11 cellular contexts compared by ENCODE assay signal in genomic region chr12:104290320-104290719, GRCh38. TPM values are rescaled to one million over a fixed set of nuclear protein-coding genes. Genes with fewer than 3 reads are reported as not detected.
DNase-seq lines count a peak whose midpoint lies in the region; ATAC-seq, FAIRE-seq and TF ChIP-seq lines count a peak whose summit lies in the region.
"Had no signal": no experiment of that assay in that cellular context is flagged by ENCODE, and none has a peak within 500 bp of the region (broad histone marks: within the 10 kb centered on the region; RNA-seq: fewer than 3 reads in every experiment).

No MANE protein-coding gene starts in this region.

- H4K20me1 ChIP-seq in K562 (replicated peaks; ENCODE audit: control insufficient read depth, insufficient read depth, low read length) = peaks cover 15% of the 10 kb centered on the region
- peaks cover 19% of the 10 kb centered on the region for H4K20me1 ChIP-seq in neural progenitor cell (ENCODE audit: low read depth)

- H3K79me2 ChIP-seq in K562 (ENCODE audit: control insufficient read depth, insufficient read depth, low read length) = peaks cover 82% of the 10 kb centered on the region
- peaks cover 79% of the 10 kb centered on the region for H3K79me2 ChIP-seq in neural progenitor cell (ENCODE audit: low read depth)

- DNase-seq in AG04450 (ENCODE audit: low read depth, low spot score) (no peak), HFF-Myc (ENCODE audit: extremely low read depth, low read depth) (no peak), K562 (ENCODE audit: extremely low read depth in 1 of 4, low spot score in 3 of 4) (no peak), neural progenitor cell (ENCODE audit: low spot score) (no peak), ureter (ENCODE audit: low spot score) (no peak), NCI-H1092 treated with DMSO at 0.1 percent for 48 hours (lab: John Stamatoyannopoulos, UW) (no peak), NCI-H146 (lab: John Stamatoyannopoulos, UW) (no peak)
- DNase-seq: nucleus accumbens, spleen had no signal

- H3K4me3 ChIP-seq in AG04450 (ENCODE audit: low read depth, low read length) (peak overlapping the region; percentile 92), HFF-Myc (replicated peaks; ENCODE audit: low read depth, low read length) (peak overlapping the region; percentile 68), K562 (no peak overlapping the region), neural progenitor cell (no peak overlapping the region)

- TF ChIP-seq CTCF in AG04450 (IDR thresholded peaks at IDR 0.05; ENCODE audit: low read depth, low read length) = no peak
- TF ChIP-seq CTCF in HFF-Myc (IDR thresholded peaks at IDR 0.05; ENCODE audit: low read depth, low read length, missing control alignments) = no peak
- TF ChIP-seq CTCF in K562 (IDR thresholded peaks at IDR 0.05 in 2 of 3, conservative IDR thresholded peaks at IDR 0.05 in 1 of 3; ENCODE audit: insufficient read depth in 2 of 3, low read depth in 1 of 3, low read length in 3 of 3) = no peak
- no peak for TF ChIP-seq CTCF in neural progenitor cell (IDR thresholded peaks at IDR 0.05)

- no peak overlapping the region for H3K4me3 Mint-ChIP-seq in neural progenitor cell

- H2AFZ ChIP-seq in K562 (ENCODE audit: low read depth, low read length) (no peak overlapping the region), neural progenitor cell (replicated peaks) (no peak overlapping the region)

- H3K4me2 ChIP-seq in K562 (ENCODE audit: insufficient read depth, low read length) (peak overlapping the region; percentile 8; the same call in 1 of the 2 replicates), neural progenitor cell (peak overlapping the region; percentile 91)

- peaks cover 35% of the 10 kb centered on the region for H3F3A ChIP-seq in neural progenitor cell (ENCODE audit: low read depth)

- no peaks in the 10 kb centered on the region for H3K9me3 Mint-ChIP-seq in neural progenitor cell

- no peak overlapping the region for H3K27ac Mint-ChIP-seq in neural progenitor cell

- H3K4me1 ChIP-seq in K562 (replicated peaks in 1 of 2; ENCODE audit: control insufficient read depth in 2 of 2, insufficient read depth in 2 of 2, low read length in 2 of 2) (peaks cover 5 to 12% of the 10 kb centered on the region in 2 experiments; a peak in 4 of 5 replicates), neural progenitor cell (peaks cover 38% of the 10 kb centered on the region)

- no peak for ATAC-seq in K562
- ATAC-seq in GM21717 (IDR thresholded peaks at IDR 0.05; ENCODE audit: unreplicated experiment) = no peak

- H3K9ac ChIP-seq in K562 (ENCODE audit: insufficient read depth in 1 of 2, low read depth in 2 of 2, low read length in 2 of 2) (peak overlapping the region in 1 of 2 experiments; percentile 39; a peak in 1 of 4 replicates), neural progenitor cell (no peak overlapping the region)

- BruUV-seq in K562 (replicated peaks; lab: Mats Ljungman, UMichigan) = no TSS peak

- CTCF ChIA-PET in AG04450 (lab: Charles Lee) = no interaction called here
- CTCF ChIA-PET in K562 (lab: Yijun Ruan, JAX; ENCODE audit: low intra/inter-chr PET ratio) = no interaction called here

- peaks cover 37% of the 10 kb centered on the region for H3K4me1 Mint-ChIP-seq in neural progenitor cell

- H3K27me3 ChIP-seq in AG04450 (ENCODE audit: control insufficient read depth, insufficient read depth, low read length) = no peaks in the 10 kb centered on the region
- no peaks in the 10 kb centered on the region for H3K27me3 ChIP-seq in K562 (ENCODE audit: control insufficient read depth in 2 of 2, insufficient read depth in 2 of 2, low read length in 2 of 2)
- no peaks in the 10 kb centered on the region for H3K27me3 ChIP-seq in neural progenitor cell
- H3K27me3 ChIP-seq: spleen had no signal

- no peak for TF ChIP-seq POLR2A in K562 (conservative IDR thresholded peaks at IDR 0.05)

- in situ Hi-C loops in K562 (cut with MboI) = loop anchor here (10.0 kb wide), 1 partner anchor 76 kb away; the partner anchor contains the start of gene TXNRD1

- H3K9me3 ChIP-seq in AG04450 (ENCODE audit: control insufficient read depth, insufficient read depth, low read length) (no peaks in the 10 kb centered on the region; the same call in 1 of the 2 replicates), K562 (replicated peaks; ENCODE audit: control insufficient read depth, insufficient read depth, low read depth, low read length) (no peaks in the 10 kb centered on the region), neural progenitor cell (ENCODE audit: low read depth) (no peaks in the 10 kb centered on the region)
- H3K9me3 ChIP-seq: spleen had no signal

- WGBS in K562 (ENCODE audit: insufficient coverage, low coverage, missing lambda C conversion rate) = 96% methylated on average over 8 of the region's 8 CpGs

- intact Hi-C loops in K562 (cut with micrococcal nuclease) = no loop called here

- TF ChIP-seq EP300 in K562 (IDR thresholded peaks at IDR 0.05; ENCODE audit: low read length) = no peak

- H3K36me3 Mint-ChIP-seq in neural progenitor cell = peaks cover 27% of the 10 kb centered on the region

- H3K27ac ChIP-seq in AG04450 (ENCODE audit: low read depth, low read length) = no peak overlapping the region
- H3K27ac ChIP-seq in K562 (ENCODE audit: extremely low read depth, low read depth, low read length) = no peak overlapping the region
- no peak overlapping the region for H3K27ac ChIP-seq in neural progenitor cell

- no peaks in the 10 kb centered on the region for H3K27me3 Mint-ChIP-seq in neural progenitor cell (ENCODE audit: insufficient read depth, low read depth)

- no peak for TF ChIP-seq RAD21 in K562 (CRISPR knock-in tag; conservative IDR thresholded peaks at IDR 0.05 in 1 of 2, IDR thresholded peaks at IDR 0.05 in 1 of 2)

- H3K36me3 ChIP-seq in K562 (ENCODE audit: control insufficient read depth, insufficient read depth, low read length) (peaks cover 57% of the 10 kb centered on the region), neural progenitor cell (no peaks in the 10 kb centered on the region)

- H3K9me1 ChIP-seq in K562 (ENCODE audit: control insufficient read depth, insufficient read depth, low read length) = peaks cover 3% of the 10 kb centered on the region

- POLR2A ChIA-PET in AG04450 (lab: Yijun Ruan, JAX) = interaction anchor here (0.9 to 5.1 kb wide), 3 partner anchors 10 to 113 kb away, joined by 3 to 96 read pairs (median 3); no protein-coding TSS in a partner anchor
- POLR2A ChIA-PET in K562 (lab: Yijun Ruan, JAX) = interaction anchor here (4.4 to 9.5 kb wide), 3 partner anchors 8 to 71 kb away, joined by 28 to 104 read pairs (median 67); partner anchors contain the start of gene TXNRD1

- no peak for FAIRE-seq in K562 (lab: Jason Lieb, UNC)
- FAIRE-seq: colon had no signal

TF ChIP-seq in K562, 482 proteins besides CTCF, POLR2A, EP300 and RAD21:
- TF ChIP-seq E2F6 (IDR thresholded peaks at IDR 0.05; ENCODE audit: borderline replicate concordance in 1 of 2, extremely low read depth in 1 of 2, insufficient read depth in 1 of 2, insufficient read length in 1 of 2, low read depth in 1 of 2, low read length in 1 of 2, poor library complexity in 1 of 2, severe bottlenecking in 1 of 2) (no peak), STAT5A (IDR thresholded peaks at IDR 0.05; ENCODE audit: borderline replicate concordance, low read length) (no peak), RBFOX2 (IDR thresholded peaks at IDR 0.05; ENCODE audit: low read depth, low read length) (peak; percentile 62), ZNF436 (CRISPR knock-in tag; IDR thresholded peaks at IDR 0.05) (no peak), FOXJ2 (tag; IDR thresholded peaks at IDR 0.05) (no peak)

RNA-seq across cellular contexts. Expression of gene EID3, which starts 13.2 kb away (rescaled TPM):
- 1.8 and 2.5 TPM in 2 replicates for polyA plus RNA-seq in AG04450 (2011; rRNA removed)
- 8.6 and 14.7 TPM in 2 replicates for polyA minus RNA-seq in AG04450 (2011; rRNA and poly(A)+ RNA removed)
- 20.4 and 74.5 TPM in 2 replicates for total RNA-seq in K562 (2011; cell fraction: chromatin; rRNA removed; ENCODE audit: low replicate concordance)
- total RNA-seq in K562 (2011; cell fraction: nucleolus; rRNA removed) = 12.2 and 18.6 TPM in 2 replicates
- 20.0 and 24.5 TPM in 2 replicates for total RNA-seq in K562 (2011; cell fraction: nucleoplasm; rRNA removed)
- total RNA-seq in K562 (2014; rRNA removed) = 1.2 TPM in 2 replicates
- total RNA-seq in K562 (2014; rRNA removed; fragmentation: Illumina TruSeq; extraction: Trizol) = 3.2 and 3.4 TPM in 2 replicates
- total RNA-seq in K562 (2015; rRNA removed; fragmentation: Illumina TruSeq; extraction: Trizol) = 3.5 TPM in 2 replicates
- total RNA-seq in K562 (2021) = 1.1 and 1.9 TPM in 2 replicates
- polyA plus RNA-seq in K562 (2011; rRNA removed) = 0.41 and 0.42 TPM in 2 replicates
- 0.06 and 0.16 TPM in 2 replicates for polyA plus RNA-seq in K562 (2011; cell fraction: cytosol; rRNA removed)
- 1.7 and 1.9 TPM in 2 replicates for polyA plus RNA-seq in K562 (2011; cell fraction: nucleus; rRNA removed)
- polyA plus RNA-seq in K562 (2012) = 0.24 and 0.34 TPM in 2 replicates
- polyA plus RNA-seq in K562 (2014; fragmentation: Illumina TruSeq; extraction: Trizol) = 0.10 and 0.24 TPM in 2 replicates
- polyA plus RNA-seq in K562 (2014; fragmentation: Nextera tagmentation; extraction: Ambion mirVana) = under 1 TPM; 0.07 to 0.21 TPM
- 0.41 and 0.78 TPM in 2 replicates for polyA plus RNA-seq in K562 (2014; rRNA removed)
- 7.7 and 9.4 TPM in 2 replicates for polyA minus RNA-seq in K562 (2011; rRNA and poly(A)+ RNA removed)
- polyA minus RNA-seq in K562 (2011; cell fraction: cytosol; rRNA and poly(A)+ RNA removed) = not detected in 2 replicates
- polyA minus RNA-seq in K562 (2011; cell fraction: nucleus; rRNA and poly(A)+ RNA removed) = 6.6 and 9.7 TPM in 2 replicates
- total RNA-seq in neural progenitor cell (ENCODE audit: low replicate concordance) = 4.3 and 8.0 TPM in 2 replicates
- 4.7 TPM for total RNA-seq in ureter

Comparison
In these comparisons a context has a peak if more than half of its experiments do, and no peak if none do; other contexts are left out.
1. H3K4me3 ChIP-seq: peak in AG04450 (single experiment) and HFF-Myc (single experiment); none in K562 (single experiment) and neural progenitor cell (single experiment).